Comparison of ENCODE assay signal across 5 cellular contexts in genomic region chr1:80472145-80472544, GRCh38.
"Had no signal": no experiment of that assay in that cellular context is flagged by ENCODE, and none has a peak within 500 bp of the region (broad histone marks: within the 10 kb centered on the region; RNA-seq: fewer than 3 reads in every experiment).

No MANE protein-coding gene starts in this region.

- DNase-seq: KBM-7, KG1 had no signal

- FAIRE-seq: HTR-8/SVneo had no signal

- H3K4me2 ChIP-seq: KMS-11 had no signal

- H3K27ac ChIP-seq: HL-60, KMS-11 had no signal

- H3K9ac ChIP-seq: KMS-11 had no signal
